In genomic region chr1:156714830-156715229, GRCh38 we compare ENCODE assay signal across 15 cellular contexts. TPM values are rescaled to one million over a fixed set of nuclear protein-coding genes. Genes with fewer than 3 reads are reported as not detected.
A peak's percentile ranks its signal among the peaks of the same experiment; 100 is the strongest.
DNase-seq lines count a peak whose midpoint lies in the region; ATAC-seq, FAIRE-seq and TF ChIP-seq lines count a peak whose summit lies in the region.
"Had no signal": no experiment of that assay in that cellular context is flagged by ENCODE, and none has a peak within 500 bp of the region (broad histone marks: within the 10 kb centered on the region; RNA-seq: fewer than 3 reads in every experiment).

No MANE protein-coding gene starts in this region.

- no peaks in the 10 kb centered on the region for H3K27me3 Mint-ChIP-seq in Calu3 (ENCODE audit: unreplicated experiment)
- no peaks in the 10 kb centered on the region for H3K27me3 Mint-ChIP-seq in mesothelial cell of epicardium (ENCODE audit: low read depth)
- H3K27me3 Mint-ChIP-seq: B cell; CD4-positive, alpha-beta T cell had no signal

- BruUV-seq in Calu3 (replicated peaks; lab: Mats Ljungman, UMichigan): no TSS peak
- BruUV-seq in GM12878 (replicated peaks; lab: Mats Ljungman, UMichigan): TSS peak; percentile 63

- FAIRE-seq in GM12878 (lab: Jason Lieb, UNC): no peak
- FAIRE-seq: GM18507 had no signal

- 90% methylated on average over 2 of the region's 3 CpGs for WGBS in GM12878 (ENCODE audit: insufficient coverage, insufficient replicate concordance, low lambda C conversion rate, missing lambda C conversion rate)

- ATAC-seq in GM12878 (no peak), HG02852 (IDR thresholded peaks at IDR 0.05; ENCODE audit: unreplicated experiment) (no peak)

- H3K9me3 Mint-ChIP-seq in Calu3 (ENCODE audit: low read depth, unreplicated experiment): no peaks in the 10 kb centered on the region
- H3K9me3 Mint-ChIP-seq in mesothelial cell of epicardium: no peaks in the 10 kb centered on the region
- H3K9me3 Mint-ChIP-seq: CD4-positive, alpha-beta T cell had no signal

- H3K27ac Mint-ChIP-seq in Calu3 (ENCODE audit: unreplicated experiment) (peak overlapping the region; percentile 8), mesothelial cell of epicardium (peak overlapping the region; percentile 41)
- H3K27ac Mint-ChIP-seq: B cell; CD4-positive, alpha-beta T cell had no signal

- H3K36me3 Mint-ChIP-seq in Calu3 (ENCODE audit: insufficient read depth, unreplicated experiment) (peaks cover 12% of the 10 kb centered on the region), mesothelial cell of epicardium (peaks cover 15% of the 10 kb centered on the region)

- intact Hi-C loops in Calu3 (cut with micrococcal nuclease; ENCODE audit: unreplicated experiment): no loop called here
- intact Hi-C loops in GM12878 (cut with micrococcal nuclease; ENCODE audit: unreplicated experiment): no loop called here

- H4K20me1 ChIP-seq in GM12878 (ENCODE audit: control insufficient read depth, insufficient read depth): no peaks in the 10 kb centered on the region

- H3K4me1 Mint-ChIP-seq in Calu3 (ENCODE audit: low read depth, unreplicated experiment) (peaks cover 8% of the 10 kb centered on the region), mesothelial cell of epicardium (peaks cover 41% of the 10 kb centered on the region)

- peak overlapping the region; percentile 95 for H3K27ac ChIP-seq in RWPE1
- no peak overlapping the region for H3K27ac ChIP-seq in GM12878 (ENCODE audit: control insufficient read depth, insufficient read depth)
- H3K27ac ChIP-seq: GM23248 had no signal

- TF ChIP-seq CTCF in Calu3 (IDR thresholded peaks at IDR 0.05; ENCODE audit: unreplicated experiment) (no peak), RWPE1 (conservative IDR thresholded peaks at IDR 0.05; ENCODE audit: low read depth) (no peak), GM12878 (IDR thresholded peaks at IDR 0.05 in 2 of 3, conservative IDR thresholded peaks at IDR 0.05 in 1 of 3; ENCODE audit: control insufficient read depth in 2 of 3, extremely low read depth in 1 of 3, insufficient read depth in 1 of 3, low read depth in 3 of 3, low read length in 3 of 3) (no peak), mesothelial cell of epicardium (IDR thresholded peaks at IDR 0.05; ENCODE audit: unreplicated experiment) (no peak)

- no peak for TF ChIP-seq RAD21 in GM12878 (IDR thresholded peaks at IDR 0.05; ENCODE audit: insufficient read depth, low read depth, low read length)

- no peak for TF ChIP-seq POLR2A in GM12878 (IDR thresholded peaks at IDR 0.05; ENCODE audit: low read depth, low read length)

- no peaks in the 10 kb centered on the region for H3K27me3 ChIP-seq in GM12878 (replicated peaks in 1 of 2; ENCODE audit: control insufficient read depth in 2 of 2, insufficient read depth in 2 of 2, low read length in 1 of 2)

- in situ Hi-C loops in GM12878 (cut with MboI): no loop called here
- in situ Hi-C loops in ACHN (cut with HindIII; ENCODE audit: low pct_ligation_motif_present, low pct_unique_long_range_greater_than_20kb, low sequenced_read_pairs): no loop called here

- no peak overlapping the region for H3K4me3 ChIP-seq in GM12878
- H3K4me3 ChIP-seq: GM23248 had no signal

- SMC1A ChIA-PET in GM12878 (lab: Charles Lee; ENCODE audit: uncharacterized antibody, unreplicated experiment): interaction anchor here (2.0 to 2.2 kb wide), 2 partner anchors 11 to 177 kb away, joined by 6 to 15 read pairs; no protein-coding TSS in a partner anchor

- DNase-seq in Calu3: no peak
- DNase-seq in RWPE1 (ENCODE audit: low spot score): no peak
- no peak for DNase-seq in GM12878 (ENCODE audit: low read depth, low spot score)
- no peak for DNase-seq in mesothelial cell of epicardium (ENCODE audit: low spot score in 2 of 2, unreplicated experiment in 2 of 2)
- DNase-seq in SK-N-DZ (ENCODE audit: low spot score): no peak
- DNase-seq in stimulated activated CD4-positive, alpha-beta T cell treated with anti-CD3 and anti-CD28 coated beads, Interleukin-2, amount 100 ng/mL, for 24 hours: no peak
- no peak for DNase-seq in ACHN
- DNase-seq: C1 segment of cervical spinal cord; CD4-positive, alpha-beta T cell; DMS53; GM23248; H7 had no signal

- no peaks in the 10 kb centered on the region for H3K4me1 ChIP-seq in GM12878 (ENCODE audit: control insufficient read depth, insufficient read depth, low read length)

- H2AFZ ChIP-seq in GM12878 (ENCODE audit: control insufficient read depth, low read depth, low read length): no peak overlapping the region
- H2AFZ ChIP-seq: GM23248 had no signal

- no peak overlapping the region for H3K9ac ChIP-seq in GM12878 (ENCODE audit: control insufficient read depth, insufficient read depth, low read length)
- H3K9ac ChIP-seq: GM23248 had no signal

- RAD21 ChIA-PET in GM12878 (lab: Charles Lee; ENCODE audit: unreplicated experiment): no interaction called here

- H3K4me2 ChIP-seq in GM12878 (ENCODE audit: control insufficient read depth, insufficient read depth): no peak overlapping the region

- no peaks in the 10 kb centered on the region for H3K9me3 ChIP-seq in GM12878 (replicated peaks; ENCODE audit: control insufficient read depth, insufficient read depth, low read length)

- no peak for TF ChIP-seq EP300 in GM12878 (IDR thresholded peaks at IDR 0.05; ENCODE audit: borderline replicate concordance in 1 of 2, control insufficient read depth in 1 of 2, low read depth in 2 of 2, low read length in 2 of 2)

- peaks cover under 1% of the 10 kb centered on the region; the same call in 1 of the 2 replicates for H3K79me2 ChIP-seq in GM12878 (ENCODE audit: control insufficient read depth, insufficient read depth, low read length)

- POLR2A ChIA-PET in RWPE1 (lab: Yijun Ruan, JAX; ENCODE audit: low non-redundant PET) (no interaction called here), GM12878 (lab: Charles Lee) (interaction anchor here (0.6 to 1.6 kb wide), 3 partner anchors 11 to 14 kb away, joined by 3 to 11 read pairs (median 5); partner anchors contain the start of genes ISG20L2 and METTL25B)

- CTCF ChIA-PET in Calu3 (lab: Charles Lee) (interaction anchor here (0.9 to 1.0 kb wide), 2 partner anchors 26 to 94 kb away, joined by 3 read pairs; no protein-coding TSS in a partner anchor), RWPE1 (lab: Yijun Ruan, JAX) (interaction anchor here (1.6 to 17.0 kb wide), 3 partner anchors 9 to 24 kb away, joined by 6 to 225 read pairs (median 13); partner anchors contain the start of gene CRABP2), GM12878 (lab: Yijun Ruan, JAX) (interaction anchor here (0.6 to 10.0 kb wide), 5 partner anchors 11 to 213 kb away, joined by 3 to 68 read pairs (median 4); no protein-coding TSS in a partner anchor)

- peaks cover 0 to under 1% of the 10 kb centered on the region in 2 experiments; a peak in 2 of 4 replicates for H3K36me3 ChIP-seq in GM12878 (ENCODE audit: control insufficient read depth in 2 of 2, insufficient read depth in 2 of 2, low read length in 1 of 2)

- H3K4me3 Mint-ChIP-seq in Calu3 (ENCODE audit: low read depth, unreplicated experiment) (no peak overlapping the region), mesothelial cell of epicardium (no peak overlapping the region)
- H3K4me3 Mint-ChIP-seq: B cell; CD4-positive, alpha-beta T cell had no signal

RNA-seq across cellular contexts. Expression of gene CRABP2, which starts 9.4 kb away (rescaled TPM):
- total RNA-seq in Calu3 (2022): 17.6 and 27.3 TPM in 2 replicates
- total RNA-seq in GM12878 (2013; cell fraction: nucleolus; rRNA removed): not detected in 2 replicates
- 0.56 TPM in 1 of 2 replicates, not detected in the other for total RNA-seq in GM12878 (2014; rRNA removed)
- 0.40 and 0.83 TPM in 2 replicates for total RNA-seq in GM12878 (2014; rRNA removed; fragmentation: Illumina TruSeq; extraction: Trizol)
- 1.2 and 1.3 TPM in 2 replicates for total RNA-seq in GM12878 (2021)
- 0.55 TPM for polyA plus RNA-seq in GM12878 (2011; ENCODE audit: low read depth)
- polyA plus RNA-seq in GM12878 (2011; rRNA removed): 0.22 TPM in 1 of 2 replicates, not detected in the other
- 0.10 and 0.37 TPM in 2 replicates for polyA plus RNA-seq in GM12878 (2011; cell fraction: cytosol; rRNA removed)
- 0.90 and 3.1 TPM in 2 replicates for polyA plus RNA-seq in GM12878 (2011; cell fraction: nucleus; rRNA removed)
- 0.46 and 0.73 TPM in 2 replicates for polyA plus RNA-seq in GM12878 (2012)
- 1.1 and 3.6 TPM in 2 replicates for polyA plus RNA-seq in GM12878 (2014; fragmentation: Illumina TruSeq; extraction: Trizol)
- under 1 TPM; 0.21 to 0.31 TPM for polyA plus RNA-seq in GM12878 (2014; fragmentation: Nextera tagmentation; extraction: Ambion mirVana)
- polyA plus RNA-seq in GM12878 (2014; rRNA removed): 0.41 and 1.0 TPM in 2 replicates
- polyA plus RNA-seq in GM12878 (2016; fragmentation: Nextera tagmentation; extraction: Ambion mirVana): under 1 TPM; 0.25 to 0.42 TPM
- polyA minus RNA-seq in GM12878 (2011; rRNA and poly(A)+ RNA removed): not detected in 2 replicates
- polyA minus RNA-seq in GM12878 (2011; cell fraction: cytosol; rRNA and poly(A)+ RNA removed): not detected in 2 replicates
- polyA minus RNA-seq in GM12878 (2011; cell fraction: nucleus; rRNA and poly(A)+ RNA removed): not detected in 2 replicates
- 676 to 704 TPM (median 686 TPM) in 3 replicates for total RNA-seq in mesothelial cell of epicardium
- polyA plus RNA-seq in SK-N-DZ (2014; cell fraction: cytosol; rRNA removed): 5.4 and 5.6 TPM in 2 replicates
- 1.1 and 1.9 TPM in 2 replicates for polyA plus RNA-seq in SK-N-DZ (2014; cell fraction: nucleus; rRNA removed)

RNA-seq across cellular contexts. Expression of gene METTL25B, which starts 13.4 kb away (rescaled TPM):
- total RNA-seq in Calu3 (2022) (52.7 and 63.8 TPM in 2 replicates), GM12878 (2014; rRNA removed) (19.8 and 22.0 TPM in 2 replicates), GM12878 (2014; rRNA removed; fragmentation: Illumina TruSeq; extraction: Trizol) (12.7 and 13.6 TPM in 2 replicates), GM12878 (2021) (22.2 and 25.2 TPM in 2 replicates), mesothelial cell of epicardium (36.9 to 39.2 TPM (median 39.0 TPM) in 3 replicates)
- total RNA-seq in GM12878 (2013; cell fraction: nucleolus; rRNA removed): 26.5 and 31.8 TPM in 2 replicates
- polyA plus RNA-seq in GM12878 (2011; ENCODE audit: low read depth): 12.3 TPM
- polyA plus RNA-seq in GM12878 (2011; rRNA removed) (10.3 and 15.2 TPM in 2 replicates), GM12878 (2014; fragmentation: Illumina TruSeq; extraction: Trizol) (11.8 and 14.4 TPM in 2 replicates), GM12878 (2014; fragmentation: Nextera tagmentation; extraction: Ambion mirVana) (1 to 10 TPM; 5.9 to 8.6 TPM), GM12878 (2014; rRNA removed) (23.5 and 25.7 TPM in 2 replicates), GM12878 (2016; fragmentation: Nextera tagmentation; extraction: Ambion mirVana) (10 to 100 TPM; 11.7 to 12.2 TPM)
- polyA plus RNA-seq in GM12878 (2011; cell fraction: cytosol; rRNA removed): 18.7 and 22.6 TPM in 2 replicates
- 39.4 and 44.7 TPM in 2 replicates for polyA plus RNA-seq in GM12878 (2011; cell fraction: nucleus; rRNA removed)
- polyA plus RNA-seq in GM12878 (2012): 19.4 and 23.9 TPM in 2 replicates
- 10.2 and 16.9 TPM in 2 replicates for polyA minus RNA-seq in GM12878 (2011; rRNA and poly(A)+ RNA removed)
- polyA minus RNA-seq in GM12878 (2011; cell fraction: cytosol; rRNA and poly(A)+ RNA removed): 4.0 and 6.3 TPM in 2 replicates
- polyA minus RNA-seq in GM12878 (2011; cell fraction: nucleus; rRNA and poly(A)+ RNA removed): 11.7 and 16.2 TPM in 2 replicates
- polyA plus RNA-seq in SK-N-DZ (2014; cell fraction: cytosol; rRNA removed): 37.7 and 39.2 TPM in 2 replicates
- 54.6 and 79.2 TPM in 2 replicates for polyA plus RNA-seq in SK-N-DZ (2014; cell fraction: nucleus; rRNA removed)

RNA-seq across cellular contexts. Expression of gene ISG20L2, which starts 13.7 kb away (rescaled TPM):
- total RNA-seq in Calu3 (2022): 60.9 and 61.6 TPM in 2 replicates
- total RNA-seq in GM12878 (2013; cell fraction: nucleolus; rRNA removed): 36.3 and 40.0 TPM in 2 replicates
- total RNA-seq in GM12878 (2014; rRNA removed): 42.1 and 44.8 TPM in 2 replicates
- total RNA-seq in GM12878 (2014; rRNA removed; fragmentation: Illumina TruSeq; extraction: Trizol): 49.2 and 55.7 TPM in 2 replicates
- total RNA-seq in GM12878 (2021): 40.0 and 48.3 TPM in 2 replicates
- 17.6 TPM for polyA plus RNA-seq in GM12878 (2011; ENCODE audit: low read depth)
- 43.9 and 55.3 TPM in 2 replicates for polyA plus RNA-seq in GM12878 (2011; rRNA removed)
- polyA plus RNA-seq in GM12878 (2011; cell fraction: cytosol; rRNA removed): 51.6 and 54.0 TPM in 2 replicates
- 18.7 and 24.4 TPM in 2 replicates for polyA plus RNA-seq in GM12878 (2011; cell fraction: nucleus; rRNA removed)
- 26.9 and 27.9 TPM in 2 replicates for polyA plus RNA-seq in GM12878 (2012)
- 111 and 112 TPM in 2 replicates for polyA plus RNA-seq in GM12878 (2014; fragmentation: Illumina TruSeq; extraction: Trizol)
- 10 to 100 TPM; 16.4 to 26.1 TPM for polyA plus RNA-seq in GM12878 (2014; fragmentation: Nextera tagmentation; extraction: Ambion mirVana)
- polyA plus RNA-seq in GM12878 (2014; rRNA removed): 49.2 and 56.2 TPM in 2 replicates
- polyA plus RNA-seq in GM12878 (2016; fragmentation: Nextera tagmentation; extraction: Ambion mirVana): 10 to 100 TPM; 45.5 to 47.7 TPM
- 48.7 and 57.9 TPM in 2 replicates for polyA minus RNA-seq in GM12878 (2011; rRNA and poly(A)+ RNA removed)
- polyA minus RNA-seq in GM12878 (2011; cell fraction: cytosol; rRNA and poly(A)+ RNA removed): 14.0 and 14.8 TPM in 2 replicates
- polyA minus RNA-seq in GM12878 (2011; cell fraction: nucleus; rRNA and poly(A)+ RNA removed): 29.0 and 51.5 TPM in 2 replicates
- 37.3 to 41.9 TPM (median 39.3 TPM) in 3 replicates for total RNA-seq in mesothelial cell of epicardium
- 40.3 and 50.7 TPM in 2 replicates for polyA plus RNA-seq in SK-N-DZ (2014; cell fraction: cytosol; rRNA removed)
- polyA plus RNA-seq in SK-N-DZ (2014; cell fraction: nucleus; rRNA removed): 5.3 and 6.9 TPM in 2 replicates

RNA-seq across cellular contexts. Expression of gene MRPL24, which starts 26.1 kb away (rescaled TPM):
- total RNA-seq in Calu3 (2022) (130 and 138 TPM in 2 replicates), GM12878 (2014; rRNA removed) (131 and 135 TPM in 2 replicates), GM12878 (2014; rRNA removed; fragmentation: Illumina TruSeq; extraction: Trizol) (119 and 120 TPM in 2 replicates), GM12878 (2021) (87.4 and 104 TPM in 2 replicates), mesothelial cell of epicardium (35.5 to 40.5 TPM (median 38.4 TPM) in 3 replicates)
- 2.3 and 4.3 TPM in 2 replicates for total RNA-seq in GM12878 (2013; cell fraction: nucleolus; rRNA removed)
- polyA plus RNA-seq in GM12878 (2011; ENCODE audit: low read depth): 66.1 TPM
- polyA plus RNA-seq in GM12878 (2011; rRNA removed) (84.8 and 98.9 TPM in 2 replicates), GM12878 (2014; fragmentation: Illumina TruSeq; extraction: Trizol) (172 and 173 TPM in 2 replicates), GM12878 (2014; fragmentation: Nextera tagmentation; extraction: Ambion mirVana) (100 to 1,000 TPM; 245 to 269 TPM), GM12878 (2014; rRNA removed) (154 and 180 TPM in 2 replicates), GM12878 (2016; fragmentation: Nextera tagmentation; extraction: Ambion mirVana) (100 to 1,000 TPM; 132 to 136 TPM)
- 86.3 and 90.5 TPM in 2 replicates for polyA plus RNA-seq in GM12878 (2011; cell fraction: cytosol; rRNA removed)
- polyA plus RNA-seq in GM12878 (2011; cell fraction: nucleus; rRNA removed): 51.7 and 59.4 TPM in 2 replicates
- 73.5 and 76.5 TPM in 2 replicates for polyA plus RNA-seq in GM12878 (2012)
- 43.6 and 44.0 TPM in 2 replicates for polyA minus RNA-seq in GM12878 (2011; rRNA and poly(A)+ RNA removed)
- polyA minus RNA-seq in GM12878 (2011; cell fraction: cytosol; rRNA and poly(A)+ RNA removed): 11.8 and 22.1 TPM in 2 replicates
- 9.6 and 13.0 TPM in 2 replicates for polyA minus RNA-seq in GM12878 (2011; cell fraction: nucleus; rRNA and poly(A)+ RNA removed)
- 98.9 and 109 TPM in 2 replicates for polyA plus RNA-seq in SK-N-DZ (2014; cell fraction: cytosol; rRNA removed)
- polyA plus RNA-seq in SK-N-DZ (2014; cell fraction: nucleus; rRNA removed): 67.7 and 93.2 TPM in 2 replicates

RNA-seq across cellular contexts. Expression of gene HDGF, which starts 36.6 kb away (rescaled TPM):
- 437 and 470 TPM in 2 replicates for total RNA-seq in Calu3 (2022)
- total RNA-seq in GM12878 (2013; cell fraction: nucleolus; rRNA removed): 39.3 and 39.8 TPM in 2 replicates
- total RNA-seq in GM12878 (2014; rRNA removed): 237 and 258 TPM in 2 replicates
- 267 and 277 TPM in 2 replicates for total RNA-seq in GM12878 (2014; rRNA removed; fragmentation: Illumina TruSeq; extraction: Trizol)
- total RNA-seq in GM12878 (2021): 261 and 271 TPM in 2 replicates
- polyA plus RNA-seq in GM12878 (2011; ENCODE audit: low read depth): 91.5 TPM
- polyA plus RNA-seq in GM12878 (2011; rRNA removed): 200 and 203 TPM in 2 replicates
- polyA plus RNA-seq in GM12878 (2011; cell fraction: cytosol; rRNA removed): 144 and 155 TPM in 2 replicates
- polyA plus RNA-seq in GM12878 (2011; cell fraction: nucleus; rRNA removed): 134 and 144 TPM in 2 replicates
- 118 and 127 TPM in 2 replicates for polyA plus RNA-seq in GM12878 (2012)
- polyA plus RNA-seq in GM12878 (2014; fragmentation: Illumina TruSeq; extraction: Trizol): 372 and 388 TPM in 2 replicates
- 10 to 100 TPM; 28.3 to 65.9 TPM for polyA plus RNA-seq in GM12878 (2014; fragmentation: Nextera tagmentation; extraction: Ambion mirVana)
- 217 and 223 TPM in 2 replicates for polyA plus RNA-seq in GM12878 (2014; rRNA removed)
- 10 to 100 TPM; 45.1 to 81.9 TPM for polyA plus RNA-seq in GM12878 (2016; fragmentation: Nextera tagmentation; extraction: Ambion mirVana)
- 62.2 and 108 TPM in 2 replicates for polyA minus RNA-seq in GM12878 (2011; rRNA and poly(A)+ RNA removed)
- polyA minus RNA-seq in GM12878 (2011; cell fraction: cytosol; rRNA and poly(A)+ RNA removed): 51.7 and 58.8 TPM in 2 replicates
- polyA minus RNA-seq in GM12878 (2011; cell fraction: nucleus; rRNA and poly(A)+ RNA removed): 25.5 and 37.3 TPM in 2 replicates
- 176 to 183 TPM (median 182 TPM) in 3 replicates for total RNA-seq in mesothelial cell of epicardium
- polyA plus RNA-seq in SK-N-DZ (2014; cell fraction: cytosol; rRNA removed): 375 and 505 TPM in 2 replicates
- 394 and 426 TPM in 2 replicates for polyA plus RNA-seq in SK-N-DZ (2014; cell fraction: nucleus; rRNA removed)

Comparison
In these comparisons a context has a peak if more than half of its experiments do, and no peak if none do; other contexts are left out.
1. RNA of gene CRABP2, which starts 9.4 kb away (total RNA-seq): 676 to 704 TPM in mesothelial cell of epicardium; 17.6 to 27.3 TPM in Calu3 and 0.40 to 1.3 TPM in GM12878; every median in the first group is over 10 times any median in the second.